16 cellular contexts compared by ENCODE assay signal in the genomic region with DNA sequence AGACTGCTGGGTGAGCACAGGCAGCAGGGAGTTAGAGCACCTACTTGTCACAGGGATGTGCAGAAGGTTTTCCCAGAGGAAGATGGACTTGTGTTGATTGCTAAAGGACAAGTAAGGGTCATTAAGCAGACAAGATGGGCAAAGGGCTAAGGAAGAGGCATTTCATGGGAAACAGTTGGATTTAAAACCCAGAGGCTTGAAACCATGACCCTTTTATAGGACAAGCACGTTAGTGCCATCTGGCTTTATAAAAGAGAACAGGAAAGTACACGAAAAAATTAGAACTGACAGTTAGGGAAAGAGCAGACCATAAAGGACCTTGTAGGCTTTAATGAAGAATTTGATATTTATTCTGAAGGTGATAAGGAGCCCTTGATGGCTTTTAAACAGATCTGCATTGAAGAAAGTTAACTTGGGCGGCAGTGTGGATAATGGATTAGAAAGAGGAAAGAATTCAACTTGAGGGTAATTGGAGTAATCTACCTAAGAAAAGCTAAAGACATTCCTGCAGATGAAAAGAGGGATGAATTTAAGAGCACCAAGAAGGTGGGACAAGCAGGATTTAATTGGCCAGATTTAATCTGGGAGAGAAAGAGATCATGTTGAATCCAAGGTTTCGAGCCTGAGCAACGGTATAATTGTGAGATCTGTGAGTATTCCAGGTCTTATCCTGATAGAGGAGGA.
DNase-seq lines count a peak whose midpoint lies in the region; ATAC-seq and TF ChIP-seq lines count a peak whose summit lies in the region.
"Had no signal": no experiment of that assay in that cellular context is flagged by ENCODE, and none has a peak within 500 bp of the region (broad histone marks: within the 10 kb centered on the region; RNA-seq: fewer than 3 reads in every experiment).

No MANE protein-coding gene starts in this region.

- no peak for TF ChIP-seq POLR2A in heart left ventricle (IDR thresholded peaks at IDR 0.05)

- intact Hi-C loops in heart left ventricle (cut with DNase I) (no loop called here), left ventricle myocardium superior (cut with micrococcal nuclease) (no loop called here), posterior vena cava (cut with DNase I) (no loop called here)

- ATAC-seq in heart left ventricle (no peak), left ventricle myocardium superior (no peak), HG03565 (IDR thresholded peaks at IDR 0.05; ENCODE audit: unreplicated experiment) (no peak)
- no peak for ATAC-seq in stimulated activated memory B cell treated with anti-CD40 and anti-IgM and Interleukin-4, amounts not matched to agents 10 μg/mL and 1 μg/mL and 100 μg/mL, for 72 hours
- ATAC-seq: activated T-cell treated with anti-CD3 and anti-CD28 coated beads, Interleukin-2, amount 50 U/mL, for 4 hours; mucosa of descending colon had no signal

- H3K4me1 Mint-ChIP-seq in stimulated activated memory B cell treated with anti-CD40 and anti-IgM and Interleukin-4, amounts not matched to agents 10 μg/mL and 1 μg/mL and 100 μg/mL, for 72 hours = peaks cover 5% of the 10 kb centered on the region
- H3K4me1 Mint-ChIP-seq: B cell had no signal

- no peak overlapping the region for H3K4me2 ChIP-seq in OCI-LY3 (ENCODE audit: low read length)
- H3K4me2 ChIP-seq: KMS-11 had no signal

- H3K27me3 Mint-ChIP-seq in stimulated activated memory B cell treated with anti-CD40 and anti-IgM and Interleukin-4, amounts not matched to agents 10 μg/mL and 1 μg/mL and 100 μg/mL, for 72 hours = no peaks in the 10 kb centered on the region
- H3K27me3 Mint-ChIP-seq: B cell had no signal

- 67 to 76% (median 71%) methylated on average over 5 of the region's 5 CpGs for whole genome bisulfite sequencing in heart left ventricle, 4 donors

- no peaks in the 10 kb centered on the region for H4K20me1 ChIP-seq in OCI-LY3 (ENCODE audit: insufficient read depth, low read length)

- no peak overlapping the region for H3K4me3 Mint-ChIP-seq in stimulated activated memory B cell treated with anti-CD40 and anti-IgM and Interleukin-4, amounts not matched to agents 10 μg/mL and 1 μg/mL and 100 μg/mL, for 72 hours
- H3K4me3 Mint-ChIP-seq: activated T-cell treated with anti-CD3 and anti-CD28 coated beads, Interleukin-2, amount 50 U/mL, for 4 hours; B cell; T-helper 1 cell treated with Interleukin-12 subunit alpha and Interleukin-12 subunit beta and Interleukin-4 antibody, amounts not matched to agents 30 μg/mL and 1 μg/mL, for 36 hours had no signal

- H3K4me1 ChIP-seq in heart left ventricle (no peaks in the 10 kb centered on the region), OCI-LY3 (ENCODE audit: low read length) (peaks cover 11% of the 10 kb centered on the region)
- H3K4me1 ChIP-seq: prostate gland had no signal

- TF ChIP-seq CTCF in heart left ventricle (IDR thresholded peaks at IDR 0.05) (peak in 7 of 12 donors; percentile 6 to 40 (median 27)), OCI-LY3 (IDR thresholded peaks at IDR 0.05; ENCODE audit: low read depth, low read length) (peak; percentile 69), epithelial cell of proximal tubule (conservative IDR thresholded peaks at IDR 0.05; ENCODE audit: low read depth, low read length) (peak; percentile 24)

- no peaks in the 10 kb centered on the region for H3K36me3 ChIP-seq in heart left ventricle
- no peaks in the 10 kb centered on the region for H3K36me3 ChIP-seq in OCI-LY3 (replicated peaks; ENCODE audit: low read depth, low read length)
- H3K36me3 ChIP-seq: prostate gland had no signal

- no peaks in the 10 kb centered on the region for H3K36me3 Mint-ChIP-seq in stimulated activated memory B cell treated with anti-CD40 and anti-IgM and Interleukin-4, amounts not matched to agents 10 μg/mL and 1 μg/mL and 100 μg/mL, for 72 hours

- H3K9me3 ChIP-seq in heart left ventricle (no peaks in the 10 kb centered on the region), OCI-LY3 (ENCODE audit: insufficient read depth, low read length) (no peaks in the 10 kb centered on the region)
- H3K9me3 ChIP-seq: mucosa of descending colon, prostate gland had no signal

- no peaks in the 10 kb centered on the region for H3K9me3 Mint-ChIP-seq in stimulated activated memory B cell treated with anti-CD40 and anti-IgM and Interleukin-4, amounts not matched to agents 10 μg/mL and 1 μg/mL and 100 μg/mL, for 72 hours
- H3K9me3 Mint-ChIP-seq: activated T-cell treated with anti-CD3 and anti-CD28 coated beads, Interleukin-2, amount 50 U/mL, for 4 hours; T-helper 1 cell treated with Interleukin-12 subunit alpha and Interleukin-12 subunit beta and Interleukin-4 antibody, amounts not matched to agents 30 μg/mL and 1 μg/mL, for 36 hours had no signal

- H3K27ac ChIP-seq in heart left ventricle (no peak overlapping the region), OCI-LY3 (ENCODE audit: low read length) (no peak overlapping the region)
- H3K27ac ChIP-seq: KMS-11, prostate gland had no signal

- DNase-seq in heart left ventricle (no peak), left ventricle myocardium superior (no peak), epithelial cell of proximal tubule (ENCODE audit: low read depth) (no peak), posterior vena cava (ENCODE audit: low spot score) (no peak), NCI-H1930 (lab: John Stamatoyannopoulos, UW) (no peak)
- DNase-seq: activated CD4-positive, alpha-beta T cell treated with anti-CD3 and anti-CD28 coated beads for 4 hours; activated T-cell treated with anti-CD3 and anti-CD28 coated beads, Interleukin-2, amount 50 U/mL, for 4 hours; EL; mucosa of descending colon had no signal

- H3K27me3 ChIP-seq in heart left ventricle (no peaks in the 10 kb centered on the region), OCI-LY3 (ENCODE audit: low read depth, low read length) (no peaks in the 10 kb centered on the region)

- no peak overlapping the region for H3K9ac ChIP-seq in OCI-LY3 (ENCODE audit: low read length)
- H3K9ac ChIP-seq: KMS-11 had no signal

- H3K79me2 ChIP-seq in OCI-LY3 (ENCODE audit: low read length) = no peaks in the 10 kb centered on the region

- peak overlapping the region; percentile 21 for H3K27ac Mint-ChIP-seq in stimulated activated memory B cell treated with anti-CD40 and anti-IgM and Interleukin-4, amounts not matched to agents 10 μg/mL and 1 μg/mL and 100 μg/mL, for 72 hours
- H3K27ac Mint-ChIP-seq: B cell; T-helper 1 cell treated with Interleukin-12 subunit alpha and Interleukin-12 subunit beta and Interleukin-4 antibody, amounts not matched to agents 30 μg/mL and 1 μg/mL, for 36 hours had no signal

- H2AFZ ChIP-seq in OCI-LY3 (ENCODE audit: low read depth, low read length) = no peak overlapping the region

- H3K4me3 ChIP-seq in heart left ventricle (no peak overlapping the region), OCI-LY3 (ENCODE audit: low read length) (no peak overlapping the region), epithelial cell of proximal tubule (ENCODE audit: low read depth, low read length) (no peak overlapping the region)
- H3K4me3 ChIP-seq: mucosa of descending colon, prostate gland had no signal
